ENCODE assay signal across 9 cellular contexts in the genomic region with DNA sequence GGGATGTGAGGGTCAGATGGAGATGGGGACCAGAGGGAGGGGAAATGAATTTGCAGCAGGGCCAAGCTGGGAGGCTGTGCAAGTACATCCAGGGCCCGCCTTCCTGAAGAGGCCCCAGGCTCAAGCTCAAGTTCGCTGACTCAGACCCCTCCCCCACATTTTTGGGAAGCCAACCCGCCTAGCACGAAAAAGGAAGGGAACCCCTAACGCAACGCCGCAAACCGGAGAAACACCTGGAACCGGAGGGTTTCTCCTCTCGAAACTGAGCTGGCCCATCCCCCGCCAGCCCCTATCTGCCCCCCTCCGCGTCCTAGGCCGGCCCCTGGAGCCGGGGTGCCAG. TPM values are rescaled to one million over a fixed set of nuclear protein-coding genes. Genes with fewer than 3 reads are reported as not detected.
DNase-seq lines count a peak whose midpoint lies in the region; ATAC-seq and TF ChIP-seq lines count a peak whose summit lies in the region.
"Had no signal": no experiment of that assay in that cellular context is flagged by ENCODE, and none has a peak within 500 bp of the region (broad histone marks: within the 10 kb centered on the region; RNA-seq: fewer than 3 reads in every experiment).

No MANE protein-coding gene starts in this region.

- H3K79me2 ChIP-seq in mammary epithelial cell (ENCODE audit: insufficient read depth, low read length) (peaks cover 12% of the 10 kb centered on the region), neural progenitor cell (ENCODE audit: low read depth) (no peaks in the 10 kb centered on the region)

- H3K4me3 Mint-ChIP-seq in Calu3 (ENCODE audit: low read depth, unreplicated experiment) (no peak overlapping the region), neural progenitor cell (no peak overlapping the region)

- H3K4me3 ChIP-seq in mammary epithelial cell (replicated peaks in 1 of 3; ENCODE audit: insufficient read depth in 1 of 3, low read depth in 2 of 3, low read length in 3 of 3) (peak overlapping the region; percentile 39 to 96 (median 88)), neural progenitor cell (peak overlapping the region; percentile 98)

- H3K36me3 Mint-ChIP-seq in Calu3 (ENCODE audit: insufficient read depth, unreplicated experiment) (peaks cover 10% of the 10 kb centered on the region), neural progenitor cell (no peaks in the 10 kb centered on the region)

- in situ Hi-C loops in KBM-7 (cut with MboI; ENCODE audit: low pct_unique_long_range_greater_than_20kb, low sequenced_read_pairs), result no loop called here
- in situ Hi-C loops in mammary epithelial cell (cut with MboI; ENCODE audit: low sequenced_read_pairs in 2 of 2), result no loop called here

- H3K4me1 Mint-ChIP-seq in Calu3 (ENCODE audit: low read depth, unreplicated experiment) (peaks cover 16% of the 10 kb centered on the region), neural progenitor cell (peaks cover 4% of the 10 kb centered on the region)

- H3K27me3 ChIP-seq in mammary epithelial cell (ENCODE audit: insufficient read depth, low read length) (no peaks in the 10 kb centered on the region), neural progenitor cell (peaks cover 33% of the 10 kb centered on the region)

- H3K4me2 ChIP-seq in mammary epithelial cell (ENCODE audit: insufficient read depth, low read depth, low read length), result peak overlapping the region; percentile 94
- peak overlapping the region; percentile 100 for H3K4me2 ChIP-seq in neural progenitor cell

- H3K27ac Mint-ChIP-seq in Calu3 (ENCODE audit: unreplicated experiment) (no peak overlapping the region), neural progenitor cell (no peak overlapping the region)
- H3K27ac Mint-ChIP-seq: stimulated activated naive CD8-positive, alpha-beta T cell treated with anti-CD3 and anti-CD28 coated beads, Interleukin-15, Interleukin-2, amounts not matched to agents 100 ng/mL and 50 ng/mL, for 24 hours had no signal

- no CpG with 5 or more reads among the region's 15 CpGs for WGBS in mammary epithelial cell (ENCODE audit: low coverage, missing lambda C conversion rate)

- ATAC-seq in GM18861 (IDR thresholded peaks at IDR 0.05; ENCODE audit: unreplicated experiment) (no peak), HG02970 (IDR thresholded peaks at IDR 0.05; ENCODE audit: low FRiP score, unreplicated experiment) (no peak)

- peaks cover 9% of the 10 kb centered on the region for H3F3A ChIP-seq in neural progenitor cell (ENCODE audit: low read depth)

- intact Hi-C loops in Calu3 (cut with micrococcal nuclease; ENCODE audit: unreplicated experiment), result no loop called here
- intact Hi-C loops in mammary epithelial cell (cut with micrococcal nuclease), result loop anchor here (1.0 to 10.0 kb wide), 4 partner anchors 41 to 169 kb away; a partner anchor contains a TSS

- no peaks in the 10 kb centered on the region for H4K20me1 ChIP-seq in mammary epithelial cell (ENCODE audit: insufficient read depth, low read length)
- H4K20me1 ChIP-seq in neural progenitor cell (ENCODE audit: low read depth), result peaks cover 6% of the 10 kb centered on the region

- dilution Hi-C loops in mammary epithelial cell (cut with HindIII; ENCODE audit: low sequenced_read_pairs), result no loop called here

- no peaks in the 10 kb centered on the region for H3K36me3 ChIP-seq in mammary epithelial cell (ENCODE audit: insufficient read depth, low read length)
- no peaks in the 10 kb centered on the region for H3K36me3 ChIP-seq in neural progenitor cell

- H2AFZ ChIP-seq in mammary epithelial cell (ENCODE audit: low read depth, low read length) (peak overlapping the region; percentile 100), neural progenitor cell (replicated peaks) (no peak overlapping the region)

- H3K9ac ChIP-seq in mammary epithelial cell (ENCODE audit: insufficient read depth, low read length), result peak overlapping the region; percentile 10
- no peak overlapping the region for H3K9ac ChIP-seq in neural progenitor cell

- H3K4me1 ChIP-seq in mammary epithelial cell (ENCODE audit: insufficient read depth, low read length) (peaks cover 7% of the 10 kb centered on the region), neural progenitor cell (peaks cover 6% of the 10 kb centered on the region)

- DNase-seq in Calu3, result peak; percentile 16
- DNase-seq in KBM-7, result peak; percentile 73
- DNase-seq in mammary epithelial cell, result peak; percentile 8
- no peak for DNase-seq in neural progenitor cell (ENCODE audit: low spot score)
- DNase-seq in iPS-NIHi11 (ENCODE audit: low spot score), result no peak
- DNase-seq in activated naive CD4-positive, alpha-beta T cell treated with Interleukin-2 at 50 U/mL for 16 hours, result no peak

- H3K9me3 ChIP-seq in mammary epithelial cell (replicated peaks; ENCODE audit: insufficient read depth, low read length), result no peaks in the 10 kb centered on the region
- no peaks in the 10 kb centered on the region for H3K9me3 ChIP-seq in neural progenitor cell (ENCODE audit: low read depth)

- BruUV-seq in Calu3 (replicated peaks; lab: Mats Ljungman, UMichigan) (no TSS peak), mammary epithelial cell (replicated peaks; lab: Mats Ljungman, UMichigan) (no TSS peak)

- TF ChIP-seq CTCF in Calu3 (IDR thresholded peaks at IDR 0.05; ENCODE audit: unreplicated experiment) (no peak), mammary epithelial cell (conservative IDR thresholded peaks at IDR 0.05 in 1 of 2, IDR thresholded peaks at IDR 0.05 in 1 of 2; ENCODE audit: extremely low read depth in 1 of 2, insufficient read depth in 1 of 2, low read depth in 1 of 2, low read length in 2 of 2) (no peak), neural progenitor cell (IDR thresholded peaks at IDR 0.05) (no peak)

- no peaks in the 10 kb centered on the region for H3K27me3 Mint-ChIP-seq in Calu3 (ENCODE audit: unreplicated experiment)
- peaks cover 5% of the 10 kb centered on the region for H3K27me3 Mint-ChIP-seq in neural progenitor cell (ENCODE audit: insufficient read depth, low read depth)

- H3K9me3 Mint-ChIP-seq in Calu3 (ENCODE audit: low read depth, unreplicated experiment) (no peaks in the 10 kb centered on the region), neural progenitor cell (no peaks in the 10 kb centered on the region)
- H3K9me3 Mint-ChIP-seq: stimulated activated naive CD8-positive, alpha-beta T cell treated with anti-CD3 and anti-CD28 coated beads, Interleukin-15, Interleukin-2, amounts not matched to agents 100 ng/mL and 50 ng/mL, for 24 hours had no signal

- H3K27ac ChIP-seq in mammary epithelial cell (ENCODE audit: insufficient read depth, low read depth, low read length) (no peak overlapping the region), neural progenitor cell (no peak overlapping the region)

- CTCF ChIA-PET in Calu3 (lab: Charles Lee) (interaction anchor here (0.8 kb wide), 1 partner anchor 124 kb away, joined by 3 read pairs; no protein-coding TSS in a partner anchor), mammary epithelial cell (lab: Charles Lee; ENCODE audit: low non-redundant PET) (no interaction called here)

RNA-seq across cellular contexts. Expression of a gene that starts 0.6 kb away (rescaled TPM):
- total RNA-seq in Calu3 (2022) (13.1 and 24.7 TPM in 2 replicates), mammary epithelial cell (10 to 100 TPM in 1 of 2 donors, 1 to 10 TPM in 1; 5.5 to 12.3 TPM), neural progenitor cell (ENCODE audit: low replicate concordance) (0.97 and 1.7 TPM in 2 replicates)
- 9.4 TPM for polyA plus RNA-seq in mammary epithelial cell
- polyA minus RNA-seq in mammary epithelial cell, result 8.3 TPM

Comparison
In these comparisons a context has a peak if more than half of its experiments do, and no peak if none do; other contexts are left out.
1. DNase-seq: peak in Calu3 (single experiment), KBM-7 (single experiment) and mammary epithelial cell (single experiment); none in neural progenitor cell (single experiment), iPS-NIHi11 (single experiment) and activated naive CD4-positive, alpha-beta T cell treated with Interleukin-2 at 50 U/mL for 16 hours (single experiment).